In the genomic region with DNA sequence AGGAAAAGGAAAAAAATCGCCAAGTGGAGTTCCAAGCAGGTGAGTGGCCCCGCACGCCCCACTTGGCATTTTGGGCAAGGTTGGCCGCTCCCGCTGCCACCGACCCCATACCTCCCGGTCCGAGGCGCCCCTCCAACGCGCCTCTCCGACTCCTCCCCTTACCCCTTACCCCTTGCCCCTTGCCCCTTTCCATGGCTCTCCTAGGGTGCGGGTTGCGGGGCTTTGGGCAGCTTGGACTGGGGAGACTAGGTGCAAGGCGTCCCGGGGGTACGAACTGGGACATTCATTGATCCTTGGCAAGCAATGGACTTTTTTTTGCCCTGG, we compare ENCODE assay signal across 9 cellular contexts. TPM values are rescaled to one million over a fixed set of nuclear protein-coding genes. Genes with fewer than 3 reads are reported as not detected.
DNase-seq lines count a peak whose midpoint lies in the region; ATAC-seq and TF ChIP-seq lines count a peak whose summit lies in the region.
"Had no signal": no experiment of that assay in that cellular context is flagged by ENCODE, and none has a peak within 500 bp of the region (broad histone marks: within the 10 kb centered on the region; RNA-seq: fewer than 3 reads in every experiment).

No MANE protein-coding gene starts in this region.

- intact Hi-C loops in MCF 10A (cut with micrococcal nuclease) (loop anchor here (10.0 kb wide), 1 partner anchor 113 kb away; no protein-coding TSS in a partner anchor), left lung (cut with DNase I) (no loop called here)

- CTCF ChIA-PET in MCF 10A (lab: Yijun Ruan, JAX) = interaction anchor here (1.1 to 1.6 kb wide), 4 partner anchors 10 to 102 kb away, joined by 3 read pairs; no protein-coding TSS in a partner anchor

- H3K36me3 Mint-ChIP-seq in T-helper 1 cell treated with Interleukin-12 subunit alpha and Interleukin-12 subunit beta and Interleukin-4 antibody, amounts not matched to agents 30 μg/mL and 1 μg/mL, for 36 hours (ENCODE audit: low read depth) = no peaks in the 10 kb centered on the region
- H3K36me3 Mint-ChIP-seq in MCF 10A (ENCODE audit: insufficient read depth, unreplicated experiment) = no peaks in the 10 kb centered on the region

- POLR2A ChIA-PET in MCF 10A (lab: Yijun Ruan, JAX) = interaction anchor here (0.6 to 6.0 kb wide), 4 partner anchors 28 to 606 kb away, joined by 3 to 51 read pairs (median 8); no protein-coding TSS in a partner anchor

- H3K4me3 Mint-ChIP-seq in T-helper 1 cell treated with Interleukin-12 subunit alpha and Interleukin-12 subunit beta and Interleukin-4 antibody, amounts not matched to agents 30 μg/mL and 1 μg/mL, for 36 hours = peak overlapping the region; percentile 44
- peak overlapping the region; percentile 89 for H3K4me3 Mint-ChIP-seq in MCF 10A (ENCODE audit: unreplicated experiment)

- no peak for ATAC-seq in left lung

- H3K27ac Mint-ChIP-seq in T-helper 1 cell treated with Interleukin-12 subunit alpha and Interleukin-12 subunit beta and Interleukin-4 antibody, amounts not matched to agents 30 μg/mL and 1 μg/mL, for 36 hours = no peak overlapping the region
- no peak overlapping the region for H3K27ac Mint-ChIP-seq in MCF 10A (ENCODE audit: low read depth, unreplicated experiment)

- H3K9me3 ChIP-seq in left lung (no peaks in the 10 kb centered on the region), stomach smooth muscle (ENCODE audit: control insufficient read depth in 2 of 2, low read length in 2 of 2) (no peaks in the 10 kb centered on the region)

- no TSS peak for BruUV-seq in MCF 10A (replicated peaks; lab: Mats Ljungman, UMichigan)

- peak overlapping the region in 1 of 2 donors; percentile 60 for H3K9ac ChIP-seq in stomach smooth muscle (ENCODE audit: low read length in 2 of 2)

- DNase-seq in T-helper 1 cell = no peak
- DNase-seq in MCF 10A (ENCODE audit: unreplicated experiment) = no peak
- no peak for DNase-seq in left lung
- DNase-seq in GM13976 (ENCODE audit: low spot score) = no peak
- no peak for DNase-seq in A172 (ENCODE audit: low spot score)
- DNase-seq in glomerular visceral epithelial cell (ENCODE audit: extremely low spot score) = no peak
- DNase-seq: MV-4-11 had no signal

- H3K27me3 Mint-ChIP-seq in T-helper 1 cell treated with Interleukin-12 subunit alpha and Interleukin-12 subunit beta and Interleukin-4 antibody, amounts not matched to agents 30 μg/mL and 1 μg/mL, for 36 hours (ENCODE audit: low read depth) = peaks cover 42% of the 10 kb centered on the region
- peaks cover 7% of the 10 kb centered on the region for H3K27me3 Mint-ChIP-seq in MCF 10A (ENCODE audit: insufficient read depth, unreplicated experiment)

- in situ Hi-C loops in GM13976 (cut with MboI; ENCODE audit: low sequenced_read_pairs, unreplicated experiment) = no loop called here

- no peak for TF ChIP-seq CTCF in MCF 10A (IDR thresholded peaks at IDR 0.05; ENCODE audit: unreplicated experiment)
- TF ChIP-seq CTCF in left lung (IDR thresholded peaks at IDR 0.05) = no peak
- TF ChIP-seq CTCF in GM13976 (IDR thresholded peaks at IDR 0.05; ENCODE audit: borderline replicate concordance, control extremely low read depth, extremely low read depth, insufficient read depth, missing control alignments) = no peak

- H3K36me3 ChIP-seq in left lung = no peaks in the 10 kb centered on the region
- no peaks in the 10 kb centered on the region for H3K36me3 ChIP-seq in stomach smooth muscle (ENCODE audit: control insufficient read depth in 2 of 2, insufficient read depth in 2 of 2, low read length in 2 of 2)

- no peaks in the 10 kb centered on the region for H3K4me1 ChIP-seq in left lung
- H3K4me1 ChIP-seq in stomach smooth muscle (ENCODE audit: control insufficient read depth, insufficient read depth, low read length) = peaks cover 24% of the 10 kb centered on the region

- H3K27me3 ChIP-seq in left lung = peaks cover 0 to 42% of the 10 kb centered on the region in 2 donors
- peaks cover 0 to 17% of the 10 kb centered on the region in 2 donors for H3K27me3 ChIP-seq in stomach smooth muscle (ENCODE audit: control insufficient read depth in 1 of 2, insufficient read depth in 2 of 2, low read length in 2 of 2)

- H3K4me3 ChIP-seq in left lung (peak overlapping the region; percentile 29 to 43), stomach smooth muscle (ENCODE audit: low read length in 2 of 2) (peak overlapping the region; percentile 67 to 74)

- H3K9me3 Mint-ChIP-seq in T-helper 1 cell treated with Interleukin-12 subunit alpha and Interleukin-12 subunit beta and Interleukin-4 antibody, amounts not matched to agents 30 μg/mL and 1 μg/mL, for 36 hours = no peaks in the 10 kb centered on the region
- H3K9me3 Mint-ChIP-seq in MCF 10A (ENCODE audit: unreplicated experiment) = no peaks in the 10 kb centered on the region

- H3K27ac ChIP-seq in left lung = no peak overlapping the region
- no peak overlapping the region for H3K27ac ChIP-seq in stomach smooth muscle (ENCODE audit: low read length)

- H3K4me1 Mint-ChIP-seq in T-helper 1 cell treated with Interleukin-12 subunit alpha and Interleukin-12 subunit beta and Interleukin-4 antibody, amounts not matched to agents 30 μg/mL and 1 μg/mL, for 36 hours (ENCODE audit: low read depth) = peaks cover 3% of the 10 kb centered on the region
- H3K4me1 Mint-ChIP-seq in MCF 10A (ENCODE audit: insufficient read depth, unreplicated experiment) = no peaks in the 10 kb centered on the region

RNA-seq across cellular contexts. Expression of a gene that starts 0.7 kb away (rescaled TPM):
- total RNA-seq in MCF 10A (2022) = 11.9 and 13.7 TPM in 2 replicates
- 10 to 100 TPM; 16.4 to 22.9 TPM for total RNA-seq in left lung
- 6.6 and 7.9 TPM in 2 replicates for total RNA-seq in A172 (2014; rRNA removed; shearing (Covaris generic))
